9 cellular contexts compared by ENCODE assay signal in genomic region chr11:112962854-112963367, GRCh38. TPM values are rescaled to one million over a fixed set of nuclear protein-coding genes. Genes with fewer than 3 reads are reported as not detected.
A peak's percentile ranks its signal among the peaks of the same experiment; 100 is the strongest.
DNase-seq lines count a peak whose midpoint lies in the region; ATAC-seq, FAIRE-seq and TF ChIP-seq lines count a peak whose summit lies in the region.
"Had no signal": no experiment of that assay in that cellular context is flagged by ENCODE, and none has a peak within 500 bp of the region (broad histone marks: within the 10 kb centered on the region; RNA-seq: fewer than 3 reads in every experiment).

No MANE protein-coding gene starts in this region.

- H3K9me3 Mint-ChIP-seq in activated CD4-positive, alpha-beta T cell treated with anti-CD3 and anti-CD28 coated beads, Interleukin-2, amount 10 ng/mL, durations not matched to agents 7 days and 5 days, result no peaks in the 10 kb centered on the region
- no peaks in the 10 kb centered on the region for H3K9me3 Mint-ChIP-seq in stimulated activated naive CD8-positive, alpha-beta T cell treated with anti-CD3 and anti-CD28 coated beads, Interleukin-15, amount 100 ng/mL, for 72 hours

- no peak for DNase-seq in activated CD4-positive, alpha-beta T cell treated with anti-CD3 and anti-CD28 coated beads, Interleukin-2, amount 10 ng/mL, durations not matched to agents 7 days and 5 days
- DNase-seq in activated CD4-positive, alpha-beta T cell treated with anti-CD3 and anti-CD28 coated beads, Interleukin-2, amount 50 U/mL, for 4 hours, result no peak
- peak; percentile 89 for DNase-seq in NCI-H446 treated with DMSO at 0.1 percent for 48 hours (lab: John Stamatoyannopoulos, UW)
- no peak for DNase-seq in stimulated activated naive CD8-positive, alpha-beta T cell treated with anti-CD3 and anti-CD28 coated beads, Interleukin-15, amount 100 ng/mL, for 72 hours
- DNase-seq in germinal center (ENCODE audit: low spot score), result no peak
- DNase-seq in H54 (ENCODE audit: insufficient read length, low spot score), result no peak

- FAIRE-seq in H54 (lab: Jason Lieb, UNC), result no peak
- FAIRE-seq: TTC549 had no signal

- CTCF ChIA-PET in activated CD4-positive, alpha-beta T cell treated with anti-CD3 and anti-CD28 coated beads, Interleukin-2, amount 10 ng/mL, durations not matched to agents 7 days and 5 days (lab: Charles Lee), result no interaction called here

- TF ChIP-seq POLR2A in H54 (IDR thresholded peaks at IDR 0.05; ENCODE audit: low read depth, low read length), result no peak

- POLR2A ChIA-PET in activated CD4-positive, alpha-beta T cell treated with anti-CD3 and anti-CD28 coated beads, Interleukin-2, amount 10 ng/mL, durations not matched to agents 7 days and 5 days (lab: Charles Lee), result no interaction called here

- H3K27ac ChIP-seq in cingulate gyrus (ENCODE audit: low read depth, low read length) (peak overlapping the region; percentile 88), layer of hippocampus (ENCODE audit: low read depth, low read length) (peak overlapping the region; percentile 85)

- peaks cover 66% of the 10 kb centered on the region for H3K27me3 Mint-ChIP-seq in activated CD4-positive, alpha-beta T cell treated with anti-CD3 and anti-CD28 coated beads, Interleukin-2, amount 10 ng/mL, durations not matched to agents 7 days and 5 days
- H3K27me3 Mint-ChIP-seq in stimulated activated naive CD8-positive, alpha-beta T cell treated with anti-CD3 and anti-CD28 coated beads, Interleukin-15, amount 100 ng/mL, for 72 hours, result peaks cover 82% of the 10 kb centered on the region

- H3K36me3 Mint-ChIP-seq in activated CD4-positive, alpha-beta T cell treated with anti-CD3 and anti-CD28 coated beads, Interleukin-2, amount 10 ng/mL, durations not matched to agents 7 days and 5 days (ENCODE audit: low read depth), result peaks cover 1% of the 10 kb centered on the region

- H3K27me3 ChIP-seq in layer of hippocampus (ENCODE audit: control insufficient read depth, insufficient read depth, low read length), result no peaks in the 10 kb centered on the region

- ATAC-seq in stimulated activated naive CD8-positive, alpha-beta T cell treated with anti-CD3 and anti-CD28 coated beads, Interleukin-15, amount 100 ng/mL, for 72 hours, result peak; percentile 21

- H3K4me1 Mint-ChIP-seq in activated CD4-positive, alpha-beta T cell treated with anti-CD3 and anti-CD28 coated beads, Interleukin-2, amount 10 ng/mL, durations not matched to agents 7 days and 5 days, result peaks cover 12% of the 10 kb centered on the region
- H3K4me1 Mint-ChIP-seq in stimulated activated naive CD8-positive, alpha-beta T cell treated with anti-CD3 and anti-CD28 coated beads, Interleukin-15, amount 100 ng/mL, for 72 hours, result peaks cover 18% of the 10 kb centered on the region

- H3K4me3 Mint-ChIP-seq in activated CD4-positive, alpha-beta T cell treated with anti-CD3 and anti-CD28 coated beads, Interleukin-2, amount 10 ng/mL, durations not matched to agents 7 days and 5 days, result peak overlapping the region; percentile 73
- H3K4me3 Mint-ChIP-seq in stimulated activated naive CD8-positive, alpha-beta T cell treated with anti-CD3 and anti-CD28 coated beads, Interleukin-15, amount 100 ng/mL, for 72 hours, result peak overlapping the region; percentile 15 to 87

- H3K27ac Mint-ChIP-seq in activated CD4-positive, alpha-beta T cell treated with anti-CD3 and anti-CD28 coated beads, Interleukin-2, amount 10 ng/mL, durations not matched to agents 7 days and 5 days, result no peak overlapping the region
- H3K27ac Mint-ChIP-seq in stimulated activated naive CD8-positive, alpha-beta T cell treated with anti-CD3 and anti-CD28 coated beads, Interleukin-15, amount 100 ng/mL, for 72 hours, result no peak overlapping the region

RNA-seq across cellular contexts. Expression of gene NCAM1, which starts 1.7 kb away (rescaled TPM):
- under 1 TPM; 0.15 to 0.42 TPM for total RNA-seq in activated CD4-positive, alpha-beta T cell treated with anti-CD3 and anti-CD28 coated beads, Interleukin-2, amount 10 ng/mL, durations not matched to agents 7 days and 5 days
